ENCODE assay signal across 17 cellular contexts in the genomic region with DNA sequence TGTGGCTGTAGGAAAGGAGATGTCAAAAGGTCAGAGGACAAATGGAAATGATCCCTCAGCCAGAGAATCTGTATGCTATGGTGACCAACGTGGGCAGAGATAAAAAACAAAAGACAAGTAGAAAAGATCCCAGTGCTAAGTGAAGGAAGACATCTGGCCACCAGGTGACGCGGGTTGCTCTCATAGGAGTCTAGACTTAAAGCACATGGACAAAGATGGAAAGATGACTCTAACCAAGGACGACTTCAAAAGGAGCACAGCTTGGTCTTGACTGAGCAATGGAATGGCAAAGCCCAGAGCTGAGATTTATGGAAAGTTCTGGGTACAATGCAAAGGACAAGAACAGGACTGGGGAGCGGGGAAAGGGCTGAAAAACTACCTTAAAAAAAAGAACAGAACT.
A peak's percentile ranks its signal among the peaks of the same experiment; 100 is the strongest.
DNase-seq lines count a peak whose midpoint lies in the region; ATAC-seq and TF ChIP-seq lines count a peak whose summit lies in the region.
"Had no signal": no experiment of that assay in that cellular context is flagged by ENCODE, and none has a peak within 500 bp of the region (broad histone marks: within the 10 kb centered on the region; RNA-seq: fewer than 3 reads in every experiment).

No MANE protein-coding gene starts in this region.

- DNase-seq in DMS 273 (lab: John Stamatoyannopoulos, UW; ENCODE audit: unreplicated experiment) (peak; percentile 15), DMS 273 treated with DMSO at 0.1 percent for 48 hours (lab: John Stamatoyannopoulos, UW) (no peak), NCI-H2227 treated with DMSO at 0.1 percent for 48 hours (lab: John Stamatoyannopoulos, UW) (peak; percentile 24), epithelial cell of esophagus (ENCODE audit: low read depth) (no peak), smooth muscle cell (lab: John Stamatoyannopoulos, UW; ENCODE audit: unreplicated experiment) (no peak), foreskin keratinocyte (no peak), mucosa of gallbladder (ENCODE audit: low spot score) (no peak)
- DNase-seq: activated naive CD8-positive, alpha-beta T cell treated with anti-CD3 and anti-CD28 coated beads, Interleukin-2, amount 50 U/mL, for 24 hours; GF-D8; NCI-H446 treated with DMSO at 0.1 percent for 48 hours; stimulated activated CD4-positive, alpha-beta T cell treated with anti-CD3 and anti-CD28 coated beads, Interleukin-4, amount 100 ng/mL, for 24 hours had no signal

- H3K79me2 ChIP-seq in smooth muscle cell (ENCODE audit: low read depth), result no peaks in the 10 kb centered on the region

- TF ChIP-seq CTCF in epithelial cell of esophagus (IDR thresholded peaks at IDR 0.05; ENCODE audit: insufficient read depth, low read depth, low read length, missing control alignments), result peak; percentile 8
- TF ChIP-seq CTCF in smooth muscle cell (IDR thresholded peaks at IDR 0.05; ENCODE audit: borderline replicate concordance, insufficient read depth, poor library complexity, severe bottlenecking), result peak; percentile 14
- TF ChIP-seq CTCF in foreskin keratinocyte (conservative IDR thresholded peaks at IDR 0.05), result no peak

- no peak overlapping the region for H3K4me3 ChIP-seq in epithelial cell of esophagus (ENCODE audit: low read length)
- H3K4me3 ChIP-seq in smooth muscle cell, result no peak overlapping the region
- H3K4me3 ChIP-seq: SJSA1, thoracic aorta had no signal

- no peak overlapping the region for H3K4me2 ChIP-seq in smooth muscle cell

- H3K9me3 ChIP-seq in smooth muscle cell (replicated peaks; ENCODE audit: low read depth), result no peaks in the 10 kb centered on the region
- H3K9me3 ChIP-seq: neutrophil, SJSA1, thoracic aorta had no signal

- H3K27me3 ChIP-seq in smooth muscle cell (ENCODE audit: low read depth), result no peaks in the 10 kb centered on the region
- no peaks in the 10 kb centered on the region for H3K27me3 ChIP-seq in foreskin keratinocyte
- H3K27me3 ChIP-seq: SJSA1 had no signal

- no peak for ATAC-seq in foreskin keratinocyte
- no peak for ATAC-seq in HG03175 (IDR thresholded peaks at IDR 0.05; ENCODE audit: unreplicated experiment)
- ATAC-seq: activated naive CD8-positive, alpha-beta T cell treated with anti-CD3 and anti-CD28 coated beads, Interleukin-2, amount 50 U/mL, for 24 hours; sciatic nerve had no signal

- no peaks in the 10 kb centered on the region for H3K36me3 ChIP-seq in smooth muscle cell (ENCODE audit: low read depth)
- H3K36me3 ChIP-seq: neutrophil, SJSA1, thoracic aorta had no signal

- WGBS in smooth muscle cell (ENCODE audit: low lambda C conversion rate), result 65% methylated on average over 5 of the region's 5 CpGs

- no peak overlapping the region for H3K27ac ChIP-seq in smooth muscle cell (ENCODE audit: low read depth)
- H3K27ac ChIP-seq in foreskin keratinocyte, result no peak overlapping the region
- H3K27ac ChIP-seq: 22Rv1, neutrophil, SJSA1, thoracic aorta had no signal

- no peak overlapping the region for H2AFZ ChIP-seq in smooth muscle cell (ENCODE audit: low read depth)

- H3F3A ChIP-seq in smooth muscle cell (ENCODE audit: low read depth), result no peaks in the 10 kb centered on the region

- no peak overlapping the region for H3K9ac ChIP-seq in smooth muscle cell (ENCODE audit: low read depth)

- no peaks in the 10 kb centered on the region for H3K4me1 ChIP-seq in smooth muscle cell (ENCODE audit: low read depth)
- no peaks in the 10 kb centered on the region for H3K4me1 ChIP-seq in foreskin keratinocyte

- no peaks in the 10 kb centered on the region for H4K20me1 ChIP-seq in smooth muscle cell (ENCODE audit: low read depth)

Comparison
In these comparisons a context has a peak if more than half of its experiments do, and no peak if none do; other contexts are left out.
1. DNase-seq: peak in DMS 273 (single experiment) and NCI-H2227 treated with DMSO at 0.1 percent for 48 hours (single experiment); none in DMS 273 treated with DMSO at 0.1 percent for 48 hours (single experiment), epithelial cell of esophagus (single experiment), smooth muscle cell (single experiment), foreskin keratinocyte (0 of 2) and mucosa of gallbladder (single experiment).